Comparison of ENCODE assay signal across 17 cellular contexts in genomic region chr2:24024018-24024417, GRCh38. TPM values are rescaled to one million over a fixed set of nuclear protein-coding genes. Genes with fewer than 3 reads are reported as not detected.
DNase-seq lines count a peak whose midpoint lies in the region; ATAC-seq, FAIRE-seq and TF ChIP-seq lines count a peak whose summit lies in the region.
"Had no signal": no experiment of that assay in that cellular context is flagged by ENCODE, and none has a peak within 500 bp of the region (broad histone marks: within the 10 kb centered on the region; RNA-seq: fewer than 3 reads in every experiment).

No MANE protein-coding gene starts in this region.

- H2AFZ ChIP-seq in H9 (ENCODE audit: low read length), result no peak overlapping the region
- H2AFZ ChIP-seq in smooth muscle cell (ENCODE audit: low read depth), result no peak overlapping the region

- no peak overlapping the region for H3K56ac ChIP-seq in H9 (ENCODE audit: insufficient read length, low read depth, low read length)

- POLR2A ChIA-PET in activated CD4-positive, alpha-beta memory T cell treated with anti-CD3 and anti-CD28 coated beads for 36 hours (lab: Charles Lee), result no interaction called here

- no peak overlapping the region for H4K5ac ChIP-seq in H9 (ENCODE audit: insufficient read length, low read depth, low read length)

- 0 out of 5 replicates have a peak, but pooled peaks cover 0 to 3% of the 10 kb centered on the region in 2 experiments for H3K9me3 Mint-ChIP-seq in H9
- H3K9me3 Mint-ChIP-seq in activated CD4-positive, alpha-beta memory T cell treated with anti-CD3 and anti-CD28 coated beads for 36 hours, result no peaks in the 10 kb centered on the region
- H3K9me3 Mint-ChIP-seq: activated T-cell treated with anti-CD3 and anti-CD28 coated beads, Interleukin-2, amount 50 U/mL, for 24 hours; brain; stimulated activated naive CD8-positive, alpha-beta T cell treated with anti-CD3 and anti-CD28 coated beads, Interleukin-15, amount 100 ng/mL, for 72 hours had no signal

- no peak overlapping the region for H2BK5ac ChIP-seq in H9 (ENCODE audit: insufficient read length, low read length)

- H3K4me1 ChIP-seq in H9 (ENCODE audit: insufficient read depth, low read length) (peaks cover 15% of the 10 kb centered on the region; the same call in 1 of the 2 replicates), body of pancreas (no peaks in the 10 kb centered on the region), smooth muscle cell (ENCODE audit: low read depth) (peaks cover 5% of the 10 kb centered on the region)
- H3K4me1 ChIP-seq: prostate gland had no signal

- H4K91ac ChIP-seq in H9 (ENCODE audit: insufficient read length, low read depth, low read length), result no peak overlapping the region

- H3K36me3 ChIP-seq in body of pancreas (replicated peaks in 1 of 2; ENCODE audit: insufficient read depth in 1 of 2, low read depth in 2 of 2), result no peaks in the 10 kb centered on the region
- no peaks in the 10 kb centered on the region for H3K36me3 ChIP-seq in smooth muscle cell (ENCODE audit: low read depth)
- H3K36me3 ChIP-seq: prostate gland had no signal

- no peak overlapping the region for H4K8ac ChIP-seq in H9 (replicated peaks; ENCODE audit: insufficient read length, low read depth, low read length)

- peak overlapping the region in 1 of 2 experiments; percentile 1; a peak in 1 of 5 replicates for H3K4me3 Mint-ChIP-seq in H9
- no peak overlapping the region for H3K4me3 Mint-ChIP-seq in activated CD4-positive, alpha-beta memory T cell treated with anti-CD3 and anti-CD28 coated beads for 36 hours
- H3K4me3 Mint-ChIP-seq: activated T-cell treated with anti-CD3 and anti-CD28 coated beads, Interleukin-2, amount 50 U/mL, for 24 hours; brain; stimulated activated naive CD8-positive, alpha-beta T cell treated with anti-CD3 and anti-CD28 coated beads, Interleukin-15, amount 100 ng/mL, for 72 hours had no signal

- FAIRE-seq in HTR-8/SVneo (lab: Jason Lieb, UNC), result no peak
- FAIRE-seq: GM19239 had no signal

- no peaks in the 10 kb centered on the region for H3F3A ChIP-seq in smooth muscle cell (ENCODE audit: low read depth)

- H3K23me2 ChIP-seq in H9 (ENCODE audit: insufficient read length, low read depth, low read length, poor library complexity, severe bottlenecking), result no peaks in the 10 kb centered on the region

- H3K27ac ChIP-seq in H9 (ENCODE audit: insufficient read length, low read depth, low read length) (no peak overlapping the region), body of pancreas (no peak overlapping the region), smooth muscle cell (ENCODE audit: low read depth) (no peak overlapping the region)
- H3K27ac ChIP-seq: prostate gland had no signal

- H3K79me1 ChIP-seq in H9 (ENCODE audit: insufficient read depth, low read depth, low read length, poor library complexity, severe bottlenecking), result no peaks in the 10 kb centered on the region

- WGBS in H9 (ENCODE audit: extremely low coverage, insufficient read length, low lambda C conversion rate), result no CpG with 5 or more reads among the region's 12 CpGs
- 69 to 74% methylated on average over 5 to 12 of the region's 12 CpGs for WGBS in body of pancreas, 2 donors
- 66% methylated on average over 12 of the region's 12 CpGs for WGBS in smooth muscle cell (ENCODE audit: low lambda C conversion rate)

- H2AK5ac ChIP-seq in H9 (ENCODE audit: insufficient read length, low read length), result no peak overlapping the region

- H3K27ac Mint-ChIP-seq in H9, result peak overlapping the region; percentile 63 to 97 (median 93); a peak in 6 of 7 replicates
- no peak overlapping the region for H3K27ac Mint-ChIP-seq in activated CD4-positive, alpha-beta memory T cell treated with anti-CD3 and anti-CD28 coated beads for 36 hours

- no peaks in the 10 kb centered on the region for H4K20me1 ChIP-seq in H9 (ENCODE audit: control insufficient read depth, insufficient read depth, insufficient read length)
- H4K20me1 ChIP-seq in smooth muscle cell (ENCODE audit: low read depth), result no peaks in the 10 kb centered on the region

- no peak overlapping the region for H2BK120ac ChIP-seq in H9 (ENCODE audit: low read depth, low read length, poor library complexity, severe bottlenecking)

- H3K4me3 ChIP-seq in body of pancreas (no peak overlapping the region), smooth muscle cell (no peak overlapping the region)
- H3K4me3 ChIP-seq: prostate gland had no signal

- H2BK15ac ChIP-seq in H9 (ENCODE audit: low read depth, low read length), result no peak overlapping the region

- H3T11ph ChIP-seq in H9 (ENCODE audit: low read length), result no peak overlapping the region

- no peak for DNase-seq in AG09319 (ENCODE audit: extremely low read depth, low read depth)
- peak; percentile 64 for DNase-seq in H9
- no peak for DNase-seq in body of pancreas
- DNase-seq in islet precursor cell, result peak; percentile 77
- no peak for DNase-seq in smooth muscle cell (lab: John Stamatoyannopoulos, UW; ENCODE audit: unreplicated experiment)
- DNase-seq in activated CD4-positive, alpha-beta memory T cell treated with anti-CD3 and anti-CD28 coated beads for 36 hours, result no peak
- no peak for DNase-seq in GM10266 (ENCODE audit: extremely low spot score)
- DNase-seq in HTR-8/SVneo (ENCODE audit: insufficient read length, low spot score), result no peak
- DNase-seq: activated T-cell treated with anti-CD3 and anti-CD28 coated beads, Interleukin-2, amount 50 U/mL, for 24 hours; NCI-H1417; NCI-H526; SHP77; stimulated activated CD4-positive, alpha-beta T cell treated with anti-CD3 and anti-CD28 coated beads, Interleukin-2, amount 100 ng/mL, for 48 hours; stimulated activated naive CD8-positive, alpha-beta T cell treated with anti-CD3 and anti-CD28 coated beads, Interleukin-15, amount 100 ng/mL, for 72 hours had no signal

- H3K4ac ChIP-seq in H9 (ENCODE audit: low read depth, low read length), result no peak overlapping the region; the same call in 1 of the 2 replicates

- ATAC-seq in body of pancreas, result peak; percentile 28

- H3K23ac ChIP-seq in H9 (ENCODE audit: insufficient read length, low read depth, low read length), result no peak overlapping the region

- CTCF ChIA-PET in activated CD4-positive, alpha-beta memory T cell treated with anti-CD3 and anti-CD28 coated beads for 36 hours (lab: Charles Lee), result interaction anchor here (1.6 kb wide), 1 partner anchor 60 kb away, joined by 3 read pairs; the partner anchor contains the start of gene TP53I3

- peak; percentile 21 for TF ChIP-seq CTCF in AG09319 (IDR thresholded peaks at IDR 0.05; ENCODE audit: low read depth, low read length)
- TF ChIP-seq CTCF in H9 (conservative IDR thresholded peaks at IDR 0.05), result peak; percentile 51; the same call in 2 of the 3 replicates
- no peak for TF ChIP-seq CTCF in body of pancreas (IDR thresholded peaks at IDR 0.05)
- TF ChIP-seq CTCF in smooth muscle cell (IDR thresholded peaks at IDR 0.05; ENCODE audit: borderline replicate concordance, insufficient read depth, poor library complexity, severe bottlenecking), result no peak
- TF ChIP-seq CTCF in GM10266 (IDR thresholded peaks at IDR 0.05; ENCODE audit: control insufficient read depth, insufficient read depth, low read depth, missing control alignments), result no peak

- H3K27me3 Mint-ChIP-seq in H9 (ENCODE audit: low read depth), result no peaks in the 10 kb centered on the region
- H3K27me3 Mint-ChIP-seq in activated CD4-positive, alpha-beta memory T cell treated with anti-CD3 and anti-CD28 coated beads for 36 hours, result no peaks in the 10 kb centered on the region
- H3K27me3 Mint-ChIP-seq: activated T-cell treated with anti-CD3 and anti-CD28 coated beads, Interleukin-2, amount 50 U/mL, for 24 hours; brain; stimulated activated naive CD8-positive, alpha-beta T cell treated with anti-CD3 and anti-CD28 coated beads, Interleukin-15, amount 100 ng/mL, for 72 hours had no signal

- H3K4me2 ChIP-seq in H9 (ENCODE audit: insufficient read depth, insufficient read length, low read length) (no peak overlapping the region), smooth muscle cell (no peak overlapping the region)

- H3K9me3 ChIP-seq in H9 (ENCODE audit: control insufficient read depth, low read depth, low read length), result no peaks in the 10 kb centered on the region
- H3K9me3 ChIP-seq in body of pancreas, result no peaks in the 10 kb centered on the region
- H3K9me3 ChIP-seq in smooth muscle cell (replicated peaks; ENCODE audit: low read depth), result no peaks in the 10 kb centered on the region
- H3K9me3 ChIP-seq: prostate gland had no signal

- no peak for TF ChIP-seq POLR2A in body of pancreas (IDR thresholded peaks at IDR 0.05)

- H2BK20ac ChIP-seq in H9 (ENCODE audit: low read depth, low read length, poor library complexity, severe bottlenecking), result no peak overlapping the region

- H2BK12ac ChIP-seq in H9 (ENCODE audit: insufficient read length, low read depth, low read length), result no peak overlapping the region

- no peak overlapping the region for H3K18ac ChIP-seq in H9 (ENCODE audit: insufficient read length, low read depth, low read length)

- peaks cover 46 to 49% of the 10 kb centered on the region in 2 experiments for H3K4me1 Mint-ChIP-seq in H9
- H3K4me1 Mint-ChIP-seq in activated CD4-positive, alpha-beta memory T cell treated with anti-CD3 and anti-CD28 coated beads for 36 hours (ENCODE audit: low read depth), result no peaks in the 10 kb centered on the region
- H3K4me1 Mint-ChIP-seq: stimulated activated naive CD8-positive, alpha-beta T cell treated with anti-CD3 and anti-CD28 coated beads, Interleukin-15, amount 100 ng/mL, for 72 hours had no signal

- H3K9ac ChIP-seq in H9 (ENCODE audit: extremely low read depth, insufficient read length, low read length) (no peak overlapping the region), smooth muscle cell (ENCODE audit: low read depth) (no peak overlapping the region)

- H3K79me2 ChIP-seq in H9 (ENCODE audit: insufficient read depth, low read length), result no peaks in the 10 kb centered on the region; the same call in 1 of the 2 replicates
- H3K79me2 ChIP-seq in smooth muscle cell (ENCODE audit: low read depth), result no peaks in the 10 kb centered on the region

- H3K36me3 Mint-ChIP-seq in H9 (ENCODE audit: insufficient read depth in 1 of 3, low read depth in 3 of 3), result peaks cover 30 to 45% (median 37%) of the 10 kb centered on the region in 3 experiments
- H3K36me3 Mint-ChIP-seq in activated CD4-positive, alpha-beta memory T cell treated with anti-CD3 and anti-CD28 coated beads for 36 hours, result peaks cover 17% of the 10 kb centered on the region

- no peak overlapping the region; the same call in 1 of the 2 replicates for H3K14ac ChIP-seq in H9 (ENCODE audit: insufficient read depth, low read length)

- H3K27me3 ChIP-seq in H9 (ENCODE audit: insufficient read depth, low read length), result no peaks in the 10 kb centered on the region
- H3K27me3 ChIP-seq in body of pancreas, result no peaks in the 10 kb centered on the region
- H3K27me3 ChIP-seq in smooth muscle cell (ENCODE audit: low read depth), result no peaks in the 10 kb centered on the region

- intact Hi-C loops in body of pancreas (cut with DNase I), result no loop called here
- intact Hi-C loops in activated CD4-positive, alpha-beta memory T cell treated with anti-CD3 and anti-CD28 coated beads for 36 hours (cut with micrococcal nuclease), result no loop called here

RNA-seq across cellular contexts. Expression of gene MFSD2B, which starts 14.1 kb away (rescaled TPM):
- total RNA-seq in H9 (2021), result 0.42 and 1.3 TPM in 2 replicates
- total RNA-seq in body of pancreas, result not detected
- total RNA-seq in smooth muscle cell, result 0.04 TPM in 1 of 2 replicates, not detected in the other
- 0.54 and 1.7 TPM in 2 replicates for polyA plus RNA-seq in smooth muscle cell
- total RNA-seq in activated CD4-positive, alpha-beta memory T cell treated with anti-CD3 and anti-CD28 coated beads for 36 hours, result under 1 TPM in 1 of 2 experiments, not detected in 1; 0.39 TPM
- total RNA-seq: prostate gland had no signal

RNA-seq across cellular contexts. Expression of gene WDCP, which starts 23.2 kb away (rescaled TPM):
- 36.9 and 40.0 TPM in 2 replicates for total RNA-seq in H9 (2021)
- total RNA-seq in body of pancreas, result 1 to 10 TPM; 2.6 to 3.9 TPM
- total RNA-seq in smooth muscle cell, result 7.7 and 9.1 TPM in 2 replicates
- 2.5 and 3.1 TPM in 2 replicates for polyA plus RNA-seq in smooth muscle cell
- 10 to 100 TPM; 18.4 to 21.2 TPM for total RNA-seq in activated CD4-positive, alpha-beta memory T cell treated with anti-CD3 and anti-CD28 coated beads for 36 hours

RNA-seq across cellular contexts. Expression of gene FKBP1B, which starts 25.5 kb away (rescaled TPM):
- 59.7 and 61.6 TPM in 2 replicates for total RNA-seq in H9 (2021)
- 10 to 100 TPM; 10.5 to 12.7 TPM for total RNA-seq in body of pancreas
- 17.2 and 17.5 TPM in 2 replicates for total RNA-seq in smooth muscle cell
- 26.3 and 29.8 TPM in 2 replicates for polyA plus RNA-seq in smooth muscle cell
- total RNA-seq in activated CD4-positive, alpha-beta memory T cell treated with anti-CD3 and anti-CD28 coated beads for 36 hours, result 1 to 10 TPM; 3.4 to 3.7 TPM

RNA-seq across cellular contexts. Expression of gene SF3B6, which starts 52.1 kb away (rescaled TPM):
- total RNA-seq in H9 (2021) (130 and 132 TPM in 2 replicates), body of pancreas (10 to 100 TPM; 21.4 to 42.8 TPM), smooth muscle cell (260 and 279 TPM in 2 replicates)
- 210 and 220 TPM in 2 replicates for polyA plus RNA-seq in smooth muscle cell
- total RNA-seq in activated CD4-positive, alpha-beta memory T cell treated with anti-CD3 and anti-CD28 coated beads for 36 hours, result 100 to 1,000 TPM; 145 to 148 TPM

Comparison
In these comparisons a context has a peak if more than half of its experiments do, and no peak if none do; other contexts are left out.
1. DNase-seq: peak in H9 (single experiment) and islet precursor cell (single experiment); none in AG09319 (single experiment), body of pancreas (0 of 4), smooth muscle cell (single experiment), activated CD4-positive, alpha-beta memory T cell treated with anti-CD3 and anti-CD28 coated beads for 36 hours (single experiment), GM10266 (single experiment) and HTR-8/SVneo (single experiment).
2. CTCF ChIP-seq: peak in AG09319 (single experiment) and H9 (single experiment); none in body of pancreas (0 of 7), smooth muscle cell (single experiment) and GM10266 (single experiment).